27 cellular contexts compared by ENCODE assay signal in genomic region chr9:112446518-112446917, GRCh38. TPM values are rescaled to one million over a fixed set of nuclear protein-coding genes. Genes with fewer than 3 reads are reported as not detected.
DNase-seq lines count a peak whose midpoint lies in the region; ATAC-seq, FAIRE-seq and TF ChIP-seq lines count a peak whose summit lies in the region.
"Had no signal": no experiment of that assay in that cellular context is flagged by ENCODE, and none has a peak within 500 bp of the region (broad histone marks: within the 10 kb centered on the region; RNA-seq: fewer than 3 reads in every experiment).

No MANE protein-coding gene starts in this region.

- H3K9me3 Mint-ChIP-seq in activated B cell treated with CpG ODN at 0.5 μM for 24 hours (no peaks in the 10 kb centered on the region), endodermal cell (no peaks in the 10 kb centered on the region)
- H3K9me3 Mint-ChIP-seq: activated T-cell treated with anti-CD3 and anti-CD28 coated beads, Interleukin-2, amount 50 U/mL, for 24 hours; H9; IgD-negative memory B cell had no signal

- H3K18ac ChIP-seq in IMR-90 (ENCODE audit: low read depth, low read length), result no peak overlapping the region
- no peak overlapping the region for H3K18ac ChIP-seq in mesendoderm (ENCODE audit: low read length)

- H3K4me1 Mint-ChIP-seq in activated B cell treated with CpG ODN at 0.5 μM for 24 hours, result peaks cover 38% of the 10 kb centered on the region
- no peaks in the 10 kb centered on the region for H3K4me1 Mint-ChIP-seq in endodermal cell
- H3K4me1 Mint-ChIP-seq: activated CD4-positive, alpha-beta T cell treated with anti-CD3 and anti-CD28 coated beads for 36 hours; H9 had no signal

- H3K27ac Mint-ChIP-seq in activated B cell treated with CpG ODN at 0.5 μM for 24 hours, result peak overlapping the region; percentile 46
- no peak overlapping the region for H3K27ac Mint-ChIP-seq in endodermal cell
- H3K27ac Mint-ChIP-seq: activated CD4-positive, alpha-beta T cell treated with anti-CD3 and anti-CD28 coated beads for 36 hours; activated T-cell treated with anti-CD3 and anti-CD28 coated beads, Interleukin-2, amount 50 U/mL, for 24 hours had no signal

- FAIRE-seq in GM19239 (lab: Jason Lieb, UNC), result no peak
- FAIRE-seq: colon, keratinocyte, small intestine had no signal

- H3K4me3 ChIP-seq in IMR-90 (ENCODE audit: insufficient read depth, low read depth, low read length), result no peak overlapping the region
- H3K4me3 ChIP-seq in mesendoderm (ENCODE audit: low read length), result no peak overlapping the region
- no peak overlapping the region for H3K4me3 ChIP-seq in tibial artery
- H3K4me3 ChIP-seq in foreskin fibroblast (ENCODE audit: low read depth in 1 of 2, low read length in 2 of 2), result no peak overlapping the region
- H3K4me3 ChIP-seq in endodermal cell (ENCODE audit: low read length), result no peak overlapping the region
- H3K4me3 ChIP-seq: breast epithelium, MG63, Peyer's patch had no signal

- H3K79me2 ChIP-seq in mesendoderm (ENCODE audit: control insufficient read depth, insufficient read depth, low read length), result no peaks in the 10 kb centered on the region

- H3K36me3 Mint-ChIP-seq in activated B cell treated with CpG ODN at 0.5 μM for 24 hours (ENCODE audit: low read depth) (peaks cover 5% of the 10 kb centered on the region), endodermal cell (ENCODE audit: low read depth) (peaks cover 7% of the 10 kb centered on the region)

- H2BK5ac ChIP-seq in IMR-90 (ENCODE audit: low read depth, low read length, poor library complexity, severe bottlenecking) (no peak overlapping the region), mesendoderm (ENCODE audit: low read length) (no peak overlapping the region)

- no CpG with 5 or more reads among the region's 2 CpGs for WGBS in IMR-90 (ENCODE audit: extremely low coverage in 2 of 2, insufficient read length in 1 of 2), 2 experiments
- no CpG with 5 or more reads among the region's 2 CpGs for WGBS in mesendoderm (ENCODE audit: extremely low coverage, insufficient coverage, low lambda C conversion rate)
- WGBS in endodermal cell (ENCODE audit: insufficient coverage in 1 of 2, insufficient read length in 1 of 2), 2 experiments, result 80 to 90% methylated on average over 2 of the region's 2 CpGs

- intact Hi-C loops in IMR-90 (cut with micrococcal nuclease) (no loop called here), activated B cell treated with CpG ODN at 0.5 μM for 24 hours (cut with micrococcal nuclease) (loop anchor here (10.0 kb wide), 2 partner anchors 268 to 352 kb away; partner anchors contain the start of gene INIP), tibial artery (cut with DNase I; ENCODE audit: low total_unique reads) (no loop called here)

- TF ChIP-seq POLR2A in IMR-90 (IDR thresholded peaks at IDR 0.05; ENCODE audit: low read depth, low read length), result no peak

- H3K27ac ChIP-seq in IMR-90 (ENCODE audit: insufficient read depth, low read length) (no peak overlapping the region), mesendoderm (ENCODE audit: low read depth, low read length) (no peak overlapping the region), tibial artery (peak overlapping the region; percentile 62 to 64), endodermal cell (ENCODE audit: low read depth, low read length) (no peak overlapping the region)
- H3K27ac ChIP-seq: breast epithelium, Peyer's patch had no signal

- ATAC-seq in IMR-90 (ENCODE audit: low read depth) (no peak), activated B cell treated with CpG ODN at 0.5 μM for 24 hours (ENCODE audit: low read depth) (no peak), HG03442 (IDR thresholded peaks at IDR 0.05; ENCODE audit: unreplicated experiment) (no peak)
- ATAC-seq: activated CD4-positive, alpha-beta T cell treated with anti-CD3 and anti-CD28 coated beads for 36 hours had no signal

- H2BK120ac ChIP-seq in IMR-90 (ENCODE audit: low read depth, low read length) (no peak overlapping the region), mesendoderm (ENCODE audit: low read depth, low read length) (no peak overlapping the region)

- H3K27me3 ChIP-seq in IMR-90 (ENCODE audit: control insufficient read depth, insufficient read depth, low read length) (no peaks in the 10 kb centered on the region), mesendoderm (ENCODE audit: insufficient read depth, low read length, poor library complexity) (no peaks in the 10 kb centered on the region), tibial artery (no peaks in the 10 kb centered on the region), endodermal cell (ENCODE audit: control insufficient read depth, insufficient read depth, low read length, poor library complexity, severe bottlenecking) (no peaks in the 10 kb centered on the region)
- H3K27me3 ChIP-seq: breast epithelium, MG63, Peyer's patch had no signal

- peaks cover 3% of the 10 kb centered on the region for H3K36me3 ChIP-seq in IMR-90 (ENCODE audit: control insufficient read depth, insufficient read depth, low read length)
- no peaks in the 10 kb centered on the region for H3K36me3 ChIP-seq in mesendoderm (ENCODE audit: control insufficient read depth, insufficient read depth, low read length)
- H3K36me3 ChIP-seq in tibial artery, result peaks cover 1 to 5% (median 4%) of the 10 kb centered on the region in 3 donors
- no peaks in the 10 kb centered on the region for H3K36me3 ChIP-seq in endodermal cell (ENCODE audit: control insufficient read depth, insufficient read depth, low read length)
- H3K36me3 ChIP-seq: breast epithelium, Peyer's patch had no signal

- no peak overlapping the region for H2AK9ac ChIP-seq in IMR-90 (replicated peaks; ENCODE audit: low read depth, low read length, poor library complexity)

- no peak for TF ChIP-seq RAD21 in IMR-90 (IDR thresholded peaks at IDR 0.05; ENCODE audit: low read length)

- BruUV-seq in IMR-90 (replicated peaks; lab: Mats Ljungman, UMichigan), result no TSS peak

- H3K27me3 Mint-ChIP-seq in activated B cell treated with CpG ODN at 0.5 μM for 24 hours (no peaks in the 10 kb centered on the region), endodermal cell (ENCODE audit: insufficient read depth) (no peaks in the 10 kb centered on the region)
- H3K27me3 Mint-ChIP-seq: activated CD4-positive, alpha-beta T cell treated with anti-CD3 and anti-CD28 coated beads for 36 hours; activated T-cell treated with anti-CD3 and anti-CD28 coated beads, Interleukin-2, amount 50 U/mL, for 24 hours; IgD-negative memory B cell had no signal

- peak overlapping the region; percentile 48 for H2AFZ ChIP-seq in IMR-90 (replicated peaks; ENCODE audit: low read length, poor library complexity)

- in situ Hi-C loops in IMR-90 (cut with MboI; ENCODE audit: low sequenced_read_pairs), result no loop called here

- no peak overlapping the region for H2BK20ac ChIP-seq in IMR-90 (ENCODE audit: low read depth, low read length)

- H3K56ac ChIP-seq in IMR-90 (ENCODE audit: extremely low read depth, insufficient read depth, low read length) (no peak overlapping the region), mesendoderm (ENCODE audit: low read length) (no peak overlapping the region)

- H3K4me1 ChIP-seq in IMR-90 (ENCODE audit: control insufficient read depth, insufficient read depth, low read length) (peaks cover 5% of the 10 kb centered on the region; the same call in 1 of the 2 replicates), mesendoderm (ENCODE audit: control insufficient read depth, low read depth, low read length) (no peaks in the 10 kb centered on the region), tibial artery (peaks cover 0 to 22% (median 2%) of the 10 kb centered on the region in 4 donors), endodermal cell (ENCODE audit: control insufficient read depth, insufficient read depth, low read length) (no peaks in the 10 kb centered on the region)
- H3K4me1 ChIP-seq: breast epithelium, Peyer's patch had no signal

- no peak for DNase-seq in IMR-90
- no peak for DNase-seq in activated B cell treated with CpG ODN at 0.5 μM for 24 hours
- peak; percentile 33 for DNase-seq in mesendoderm
- no peak for DNase-seq in tibial artery
- no peak for DNase-seq in foreskin fibroblast
- no peak for DNase-seq in GM19239 (ENCODE audit: insufficient read length, low spot score)
- DNase-seq in endodermal cell, result no peak
- DNase-seq: activated CD4-positive, alpha-beta T cell treated with anti-CD3 and anti-CD28 coated beads for 36 hours; activated gamma-delta T cell treated with Interleukin-2 at 50 U/mL for 16 hours; activated T-cell treated with anti-CD3 and anti-CD28 coated beads, Interleukin-2, amount 50 U/mL, for 24 hours; C1 segment of cervical spinal cord; DMS79 treated with DMSO at 0.1 percent for 48 hours; effector memory CD4-positive, alpha-beta T cell; H9; MG63; NCI-H146; NCI-H2171; NCI-H524 treated with DMSO at 0.1 percent for 48 hours; NK-92 treated with Interleukin-12 subunit alpha and Interleukin-12 subunit beta, amount 100 ng/mL, for 24 hours; Peyer's patch; small intestine; stimulated activated CD4-positive, alpha-beta T cell treated with anti-CD3 and anti-CD28 coated beads, Interleukin-1b, Interleukin-23, amount 100 ng/mL, for 48 hours had no signal

- TF ChIP-seq CTCF in IMR-90 (conservative IDR thresholded peaks at IDR 0.05; ENCODE audit: low read depth, low read length) (no peak), activated B cell treated with CpG ODN at 0.5 μM for 24 hours (IDR thresholded peaks at IDR 0.05) (no peak), tibial artery (IDR thresholded peaks at IDR 0.05) (no peak), foreskin fibroblast (IDR thresholded peaks at IDR 0.05; ENCODE audit: low read depth, low read length) (no peak), endodermal cell (conservative IDR thresholded peaks at IDR 0.05) (no peak)

- H2BK15ac ChIP-seq in IMR-90 (ENCODE audit: low read depth, low read length), result no peak overlapping the region
- H2BK15ac ChIP-seq in mesendoderm (replicated peaks; ENCODE audit: low read depth), result no peak overlapping the region

- H3K4me2 ChIP-seq in IMR-90 (ENCODE audit: low read depth, low read length), result no peak overlapping the region
- no peak overlapping the region for H3K4me2 ChIP-seq in mesendoderm (ENCODE audit: low read length)

- POLR2A ChIA-PET in IMR-90 (lab: Charles Lee; ENCODE audit: unreplicated experiment), result no interaction called here
- POLR2A ChIA-PET in activated B cell treated with CpG ODN at 0.5 μM for 24 hours (lab: Charles Lee), result no interaction called here

- H2AK5ac ChIP-seq in IMR-90 (ENCODE audit: low read depth, low read length), result no peak overlapping the region
- H2AK5ac ChIP-seq in mesendoderm (ENCODE audit: low read length), result no peak overlapping the region

- CTCF ChIA-PET in IMR-90 (lab: Yijun Ruan, JAX), result interaction anchor here (0.7 kb wide), 1 partner anchor 228 kb away, joined by 3 read pairs; no protein-coding TSS in a partner anchor
- CTCF ChIA-PET in activated B cell treated with CpG ODN at 0.5 μM for 24 hours (lab: Charles Lee), result interaction anchor here (1.0 to 1.4 kb wide), 3 partner anchors 8 to 373 kb away, joined by 3 read pairs; no protein-coding TSS in a partner anchor

- no peak overlapping the region for H3K23ac ChIP-seq in IMR-90 (ENCODE audit: low read depth, low read length)
- no peak overlapping the region for H3K23ac ChIP-seq in mesendoderm (ENCODE audit: low read length)

- H4K91ac ChIP-seq in IMR-90 (ENCODE audit: insufficient read depth, low read depth, low read length), result no peak overlapping the region

- H3K4me3 Mint-ChIP-seq in activated B cell treated with CpG ODN at 0.5 μM for 24 hours (no peak overlapping the region), endodermal cell (no peak overlapping the region)
- H3K4me3 Mint-ChIP-seq: activated CD4-positive, alpha-beta T cell treated with anti-CD3 and anti-CD28 coated beads for 36 hours; activated T-cell treated with anti-CD3 and anti-CD28 coated beads, Interleukin-2, amount 50 U/mL, for 24 hours; H9 had no signal

- peaks cover 4% of the 10 kb centered on the region; the same call in 1 of the 2 replicates for H3K9me1 ChIP-seq in IMR-90 (ENCODE audit: insufficient read depth, low read length)

- H3K9me3 ChIP-seq in IMR-90 (ENCODE audit: control insufficient read depth, insufficient read depth, low read length) (no peaks in the 10 kb centered on the region), tibial artery (no peaks in the 10 kb centered on the region), endodermal cell (ENCODE audit: control insufficient read depth, low read length) (no peaks in the 10 kb centered on the region)
- H3K9me3 ChIP-seq: breast epithelium, MG63, Peyer's patch had no signal

- no peak overlapping the region; the same call in 1 of the 2 replicates for H3K14ac ChIP-seq in IMR-90 (replicated peaks; ENCODE audit: low read depth, low read length)

- no peak overlapping the region for H4K8ac ChIP-seq in IMR-90 (ENCODE audit: low read depth in 2 of 2, low read length in 2 of 2)
- H4K8ac ChIP-seq in mesendoderm (ENCODE audit: low read depth, low read length), result no peak overlapping the region

- H4K5ac ChIP-seq in IMR-90 (ENCODE audit: low read depth, low read length) (no peak overlapping the region), mesendoderm (ENCODE audit: low read length) (no peak overlapping the region)

- H3K4ac ChIP-seq in IMR-90 (ENCODE audit: low read depth, low read length), result no peak overlapping the region
- H3K4ac ChIP-seq in mesendoderm (ENCODE audit: low read depth, low read length), result no peak overlapping the region

- dilution Hi-C loops in IMR-90 (cut with HindIII; ENCODE audit: low sequenced_read_pairs, unreplicated experiment), result no loop called here

- H3K9ac ChIP-seq in IMR-90 (ENCODE audit: low read depth, low read length) (no peak overlapping the region), mesendoderm (ENCODE audit: low read length) (no peak overlapping the region), endodermal cell (ENCODE audit: extremely low read depth, low read length, poor library complexity, severe bottlenecking) (no peak overlapping the region)

- peaks cover 0 to 5% of the 10 kb centered on the region in 2 experiments; a peak in 1 of 4 replicates for H3K79me1 ChIP-seq in IMR-90 (ENCODE audit: low read depth in 1 of 2, low read length in 2 of 2)
- H3K79me1 ChIP-seq in mesendoderm (ENCODE audit: low read length), result no peaks in the 10 kb centered on the region

- H4K20me1 ChIP-seq in IMR-90 (ENCODE audit: insufficient read depth, low read length), result no peaks in the 10 kb centered on the region

RNA-seq across cellular contexts. Expression of gene KIAA1958, which starts 40.1 kb away (rescaled TPM):
- total RNA-seq in IMR-90 (2012; rRNA removed), result 1.4 and 1.8 TPM in 2 replicates
- 0.65 and 0.75 TPM in 2 replicates for polyA plus RNA-seq in IMR-90 (2012; rRNA removed)
- polyA plus RNA-seq in IMR-90 (2012; cell fraction: cytosol; rRNA removed), result 0.37 and 0.41 TPM in 2 replicates
- polyA plus RNA-seq in IMR-90 (2012; cell fraction: nucleus; rRNA removed; ENCODE audit: low replicate concordance), result 0.61 and 0.91 TPM in 2 replicates
- 5.8 and 7.4 TPM in 2 replicates for total RNA-seq in activated B cell treated with CpG ODN at 0.5 μM for 24 hours
- 10.2 TPM for polyA plus RNA-seq in mesendoderm (2013, experiment 1 of 2)
- 10.3 TPM for polyA plus RNA-seq in mesendoderm (2013, experiment 2 of 2)
- total RNA-seq in endodermal cell, result 10 to 100 TPM; 44.6 to 50.9 TPM
- polyA plus RNA-seq in endodermal cell (2013, experiment 1 of 2), result 37.3 TPM
- polyA plus RNA-seq in endodermal cell (2013, experiment 2 of 2), result 35.4 TPM

Comparison
In these comparisons a context has a peak if more than half of its experiments do, and no peak if none do; other contexts are left out.
1. H3K27ac ChIP-seq: peak in tibial artery (2 of 2); none in IMR-90 (single experiment), mesendoderm (single experiment) and endodermal cell (single experiment).